ENCODE assay signal across 19 cellular contexts in the genomic region with DNA sequence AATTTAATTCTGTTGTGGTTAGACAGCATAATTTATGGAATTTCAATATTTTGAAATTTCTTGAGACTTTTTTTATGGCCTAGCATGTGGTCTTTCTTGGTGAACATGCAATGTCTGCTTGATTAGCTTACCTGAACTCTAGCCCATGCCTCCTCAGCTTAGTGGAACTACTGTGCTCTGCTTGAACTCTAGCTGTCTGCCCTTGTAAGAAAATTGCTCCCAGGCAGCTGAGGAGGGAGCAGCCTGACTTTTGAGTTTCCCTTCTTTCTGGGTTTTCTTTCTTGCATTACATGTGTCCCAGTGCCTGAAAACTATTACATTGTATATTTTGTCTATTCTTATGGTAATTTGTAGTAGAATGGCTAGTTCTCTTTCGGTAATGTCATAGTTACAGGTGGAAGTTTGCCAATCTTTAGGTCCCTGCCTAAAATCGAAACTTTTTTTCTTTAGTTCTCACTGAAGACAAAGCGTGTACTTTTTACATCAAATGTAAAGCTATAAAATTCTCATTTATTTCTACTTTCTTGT.
"Had no signal": no experiment of that assay in that cellular context is flagged by ENCODE, and none has a peak within 500 bp of the region (broad histone marks: within the 10 kb centered on the region; RNA-seq: fewer than 3 reads in every experiment).

No MANE protein-coding gene starts in this region.

- H3K27me3 Mint-ChIP-seq: activated naive CD4-positive, alpha-beta T cell treated with anti-CD3 and anti-CD28 coated beads, Interleukin-2, amount 50 U/mL, for 24 hours had no signal

- H3K36me3 Mint-ChIP-seq: activated naive CD4-positive, alpha-beta T cell treated with anti-CD3 and anti-CD28 coated beads, Interleukin-2, amount 50 U/mL, for 24 hours had no signal

- H3K9me3 ChIP-seq: adrenal gland, sigmoid colon, upper lobe of right lung had no signal

- H3K4me3 Mint-ChIP-seq: activated naive CD4-positive, alpha-beta T cell treated with anti-CD3 and anti-CD28 coated beads, Interleukin-2, amount 50 U/mL, for 24 hours; activated T-cell treated with anti-CD3 and anti-CD28 coated beads, Interleukin-2, amount 50 U/mL, for 72 hours; nephron progenitor cell; stimulated activated naive B cell treated with anti-CD40 and anti-IgM and Interleukin-4, amounts not matched to agents 10 μg/mL and 1 μg/mL and 100 μg/mL, for 72 hours; T-helper 1 cell treated with Interleukin-12 subunit alpha and Interleukin-12 subunit beta and Interleukin-4 antibody, amounts not matched to agents 30 μg/mL and 1 μg/mL, for 36 hours had no signal

- H3K27me3 ChIP-seq: adrenal gland, dorsolateral prefrontal cortex, sigmoid colon, upper lobe of right lung had no signal

- H3K27ac ChIP-seq: adrenal gland, dorsolateral prefrontal cortex, epithelial cell of prostate, sigmoid colon, upper lobe of right lung had no signal

- H3K36me3 ChIP-seq: adrenal gland, sigmoid colon, upper lobe of right lung had no signal

- ATAC-seq: activated T-cell treated with anti-CD3 and anti-CD28 coated beads, Interleukin-2, amount 50 U/mL, for 72 hours; left lobe of liver; stimulated activated naive B cell treated with anti-CD40 and anti-IgM and Interleukin-4, amounts not matched to agents 10 μg/mL and 1 μg/mL and 100 μg/mL, for 72 hours; upper lobe of right lung had no signal

- H3K27ac Mint-ChIP-seq: activated naive CD4-positive, alpha-beta T cell treated with anti-CD3 and anti-CD28 coated beads, Interleukin-2, amount 50 U/mL, for 24 hours; activated T-cell treated with anti-CD3 and anti-CD28 coated beads, Interleukin-2, amount 50 U/mL, for 72 hours; nephron progenitor cell; stimulated activated naive B cell treated with anti-CD40 and anti-IgM and Interleukin-4, amounts not matched to agents 10 μg/mL and 1 μg/mL and 100 μg/mL, for 72 hours; T-helper 1 cell treated with Interleukin-12 subunit alpha and Interleukin-12 subunit beta and Interleukin-4 antibody, amounts not matched to agents 30 μg/mL and 1 μg/mL, for 36 hours had no signal

- H3K4me1 ChIP-seq: upper lobe of right lung had no signal

- DNase-seq: activated CD4-positive, alpha-beta T cell treated with anti-CD3 and anti-CD28 coated beads, Interleukin-2, amount 50 U/mL, for 1 hour; activated CD4-positive, CD25-positive, alpha-beta regulatory T cell treated with anti-CD3 and anti-CD28 coated beads, Interleukin-2, amount 50 U/mL, for 72 hours; activated CD8-positive, alpha-beta memory T cell treated with anti-CD3 and anti-CD28 coated beads for 24 hours; activated CD8-positive, alpha-beta memory T cell treated with anti-CD3 and anti-CD28 coated beads, Interleukin-2, amount 50 U/mL, for 48 hours; activated effector memory CD4-positive, alpha-beta T cell treated with anti-CD3 and anti-CD28 coated beads, Interleukin-2, amount 50 U/mL, for 16 hours; activated T-cell treated with anti-CD3 and anti-CD28 coated beads, Interleukin-2, amount 50 U/mL, for 72 hours; adrenal gland; dorsolateral prefrontal cortex; foreskin melanocyte; kidney; nephron progenitor cell; nucleus accumbens; sigmoid colon; stimulated activated naive B cell treated with anti-CD40 and anti-IgM and Interleukin-4, amounts not matched to agents 10 μg/mL and 1 μg/mL and 100 μg/mL, for 72 hours; upper lobe of right lung had no signal

- H3K9me3 Mint-ChIP-seq: activated naive CD4-positive, alpha-beta T cell treated with anti-CD3 and anti-CD28 coated beads, Interleukin-2, amount 50 U/mL, for 24 hours; activated T-cell treated with anti-CD3 and anti-CD28 coated beads, Interleukin-2, amount 50 U/mL, for 72 hours; nephron progenitor cell; stimulated activated naive B cell treated with anti-CD40 and anti-IgM and Interleukin-4, amounts not matched to agents 10 μg/mL and 1 μg/mL and 100 μg/mL, for 72 hours; T-helper 1 cell treated with Interleukin-12 subunit alpha and Interleukin-12 subunit beta and Interleukin-4 antibody, amounts not matched to agents 30 μg/mL and 1 μg/mL, for 36 hours had no signal

- H3K4me3 ChIP-seq: adrenal gland, dorsolateral prefrontal cortex, sigmoid colon, upper lobe of right lung had no signal

- H3K4me1 Mint-ChIP-seq: activated naive CD4-positive, alpha-beta T cell treated with anti-CD3 and anti-CD28 coated beads, Interleukin-2, amount 50 U/mL, for 24 hours had no signal
